ENCODE assay signal across 8 cellular contexts in the genomic region with DNA sequence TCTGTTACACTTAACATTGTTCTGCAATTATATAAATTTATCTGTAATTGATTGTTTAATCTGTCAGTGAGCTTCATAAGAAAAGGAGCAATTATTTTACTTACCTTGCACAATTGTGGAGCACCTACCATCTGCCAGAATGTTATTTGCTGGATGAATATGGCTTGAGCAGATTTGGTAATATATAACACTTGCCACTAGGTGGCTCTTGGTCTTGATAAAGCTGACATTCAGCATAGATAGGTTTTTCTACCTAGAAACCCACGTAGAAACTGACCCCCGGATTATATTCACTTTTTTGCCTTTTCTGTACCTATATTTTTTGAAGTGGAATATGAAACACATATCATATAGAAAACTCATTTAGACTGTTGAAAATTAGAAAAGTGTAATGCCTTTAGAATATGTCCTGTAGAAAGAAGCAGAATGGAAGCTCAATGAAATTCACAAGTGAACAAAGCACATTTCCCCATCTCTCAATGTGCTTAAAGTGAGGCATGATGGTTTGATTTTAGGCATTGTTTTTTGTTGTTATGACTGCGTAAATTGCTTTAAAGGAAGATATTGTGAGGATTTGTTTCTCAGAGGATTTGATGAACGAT. TPM values are rescaled to one million over a fixed set of nuclear protein-coding genes. Genes with fewer than 3 reads are reported as not detected.
DNase-seq lines count a peak whose midpoint lies in the region; ATAC-seq and TF ChIP-seq lines count a peak whose summit lies in the region.

No MANE protein-coding gene starts in this region.

- no peak overlapping the region for H2AFZ ChIP-seq in OCI-LY7 (ENCODE audit: low read length)

- no peaks in the 10 kb centered on the region for H3K9me2 ChIP-seq in OCI-LY7 (ENCODE audit: insufficient read depth, low read length)

- H3K36me3 ChIP-seq in OCI-LY7 (ENCODE audit: insufficient read depth, low read length), result no peaks in the 10 kb centered on the region
- no peaks in the 10 kb centered on the region for H3K36me3 ChIP-seq in upper lobe of left lung

- H3K4me2 ChIP-seq in OCI-LY7 (ENCODE audit: low read length), result no peak overlapping the region

- TF ChIP-seq CTCF in OCI-LY7 (conservative IDR thresholded peaks at IDR 0.05; ENCODE audit: low read length) (peak; percentile 93), choroid plexus epithelial cell (conservative IDR thresholded peaks at IDR 0.05; ENCODE audit: low read depth, low read length) (peak; percentile 65), upper lobe of left lung (IDR thresholded peaks at IDR 0.05) (peak; percentile 28 to 76 (median 62))

- H3K4me1 ChIP-seq in OCI-LY7 (ENCODE audit: insufficient read depth, low read length, poor library complexity, severe bottlenecking) (peaks cover 4% of the 10 kb centered on the region), upper lobe of left lung (peaks cover 10 to 24% (median 14%) of the 10 kb centered on the region in 4 donors)

- CTCF ChIA-PET in OCI-LY7 (lab: Charles Lee; ENCODE audit: unreplicated experiment), result interaction anchor here (0.6 to 1.6 kb wide), 5 partner anchors 72 to 250 kb away, joined by 3 to 5 read pairs (median 3); no protein-coding TSS in a partner anchor

- peak; percentile 80 for ATAC-seq in GM21381 (IDR thresholded peaks at IDR 0.05; ENCODE audit: unreplicated experiment)
- peak; percentile 77 to 79 for ATAC-seq in upper lobe of left lung (ENCODE audit: low FRiP score in 2 of 2)

- peaks cover 92% of the 10 kb centered on the region for H3K79me2 ChIP-seq in OCI-LY7 (ENCODE audit: insufficient read depth, low read depth, low read length)

- H3K9me3 ChIP-seq in OCI-LY7 (ENCODE audit: low read length), result no peaks in the 10 kb centered on the region
- H3K9me3 ChIP-seq in upper lobe of left lung, result no peaks in the 10 kb centered on the region

- peak; percentile 32 for DNase-seq in DMS79 (lab: John Stamatoyannopoulos, UW)
- DNase-seq in HuH-7.5 (ENCODE audit: low spot score), result peak; percentile 42
- DNase-seq in OCI-LY7 (ENCODE audit: low spot score), result peak; percentile 77
- DNase-seq in choroid plexus epithelial cell (ENCODE audit: low read depth), result peak; percentile 81
- DNase-seq in left kidney (ENCODE audit: low read depth, low spot score), result peak; percentile 72
- no peak for DNase-seq in upper lobe of left lung
- DNase-seq in activated effector memory CD4-positive, alpha-beta T cell treated with anti-CD3 and anti-CD28 coated beads, Interleukin-2, amount 50 U/mL, for 16 hours, result no peak

- no peak for TF ChIP-seq EP300 in upper lobe of left lung (IDR thresholded peaks at IDR 0.05)

- H3K4me3 ChIP-seq in OCI-LY7 (ENCODE audit: low read depth, low read length, poor library complexity, severe bottlenecking) (no peak overlapping the region), choroid plexus epithelial cell (ENCODE audit: low read depth, low read length) (no peak overlapping the region), upper lobe of left lung (no peak overlapping the region)

- intact Hi-C loops in OCI-LY7 (cut with micrococcal nuclease; ENCODE audit: unreplicated experiment), result loop anchor here (1.0 kb wide), 1 partner anchor 80 kb away; no protein-coding TSS in a partner anchor

- peaks cover 44% of the 10 kb centered on the region for H4K20me1 ChIP-seq in OCI-LY7 (ENCODE audit: insufficient read depth, low read length)

- TF ChIP-seq POLR2A in upper lobe of left lung (IDR thresholded peaks at IDR 0.05), result no peak

- 38 to 46% methylated on average over 4 of the region's 4 CpGs for WGBS in upper lobe of left lung, 2 donors

- BruUV-seq in OCI-LY7 (replicated peaks; lab: Mats Ljungman, UMichigan), result no TSS peak

- H3K27me3 ChIP-seq in upper lobe of left lung, result no peaks in the 10 kb centered on the region

- H3K27ac ChIP-seq in OCI-LY7 (ENCODE audit: low read depth, low read length, poor library complexity, severe bottlenecking) (no peak overlapping the region), upper lobe of left lung (no peak overlapping the region)

- POLR2A ChIA-PET in OCI-LY7 (lab: Charles Lee), result interaction anchor here (0.6 to 2.6 kb wide), 8 partner anchors 10 to 118 kb away, joined by 3 to 8 read pairs (median 5); no protein-coding TSS in a partner anchor

RNA-seq across cellular contexts. Expression of a gene that starts 9.5 kb away (rescaled TPM):
- 33.2 and 39.9 TPM in 2 replicates for total RNA-seq in OCI-LY7 (2014; rRNA removed; shearing (Covaris generic))
- total RNA-seq in OCI-LY7 (2022), result 61.1 and 61.4 TPM in 2 replicates
- total RNA-seq in upper lobe of left lung, result 10 to 100 TPM; 59.4 to 93.2 (median 79.4) TPM

Comparison
In these comparisons a context has a peak if more than half of its experiments do, and no peak if none do; other contexts are left out.
1. DNase-seq: peak in DMS79 (single experiment), HuH-7.5 (single experiment), OCI-LY7 (single experiment), choroid plexus epithelial cell (single experiment) and left kidney (single experiment); none in upper lobe of left lung (0 of 2) and activated effector memory CD4-positive, alpha-beta T cell treated with anti-CD3 and anti-CD28 coated beads, Interleukin-2, amount 50 U/mL, for 16 hours (single experiment).
2. Peak in every context shown above with its lines, with median percentiles within 50 percentile points of each other: CTCF ChIP-seq.